16 cellular contexts compared by ENCODE assay signal in the genomic region with DNA sequence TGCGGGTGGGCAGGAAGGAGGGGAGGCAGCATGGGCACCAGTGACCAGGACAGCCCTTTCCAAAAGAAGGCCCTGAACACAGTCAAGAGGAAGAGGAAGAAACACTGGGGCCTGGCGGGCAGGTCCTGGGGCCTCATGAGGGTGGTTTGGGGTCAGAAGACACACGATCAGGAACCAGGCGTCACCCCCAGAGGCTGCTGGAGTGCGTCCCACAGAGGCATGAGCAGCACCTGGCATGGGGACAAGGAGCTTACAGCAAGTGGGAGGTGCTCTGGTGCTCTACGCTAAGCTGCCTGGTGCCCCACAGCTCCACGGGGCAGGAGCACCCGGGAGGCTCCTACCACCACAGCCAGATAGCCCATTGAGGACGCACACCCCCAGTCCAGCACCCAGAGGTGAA.
DNase-seq lines count a peak whose midpoint lies in the region; TF ChIP-seq lines count a peak whose summit lies in the region.
"Had no signal": no experiment of that assay in that cellular context is flagged by ENCODE, and none has a peak within 500 bp of the region (broad histone marks: within the 10 kb centered on the region; RNA-seq: fewer than 3 reads in every experiment).

No MANE protein-coding gene starts in this region.

- peaks cover 46% of the 10 kb centered on the region for H3K36me3 Mint-ChIP-seq in dendritic cell treated with granulocyte-macrophage colony-stimulating factor and Interleukin-4, amounts not matched to agents 40 ng/mL and 50 ng/mL, for 4 days (ENCODE audit: low read depth)

- H3K9me3 Mint-ChIP-seq in dendritic cell treated with granulocyte-macrophage colony-stimulating factor and Interleukin-4, amounts not matched to agents 40 ng/mL and 50 ng/mL, for 4 days: no peaks in the 10 kb centered on the region

- intact Hi-C loops in dendritic cell treated with granulocyte-macrophage colony-stimulating factor and Interleukin-4, amounts not matched to agents 40 ng/mL and 50 ng/mL, for 4 days (cut with micrococcal nuclease): loop anchor here (2.0 to 5.0 kb wide), 3 partner anchors 15 to 35 kb away; no protein-coding TSS in a partner anchor
- intact Hi-C loops in tibial artery (cut with DNase I; ENCODE audit: low total_unique reads): no loop called here

- H3K27ac ChIP-seq in muscle layer of colon (ENCODE audit: low read depth, low read length) (peak overlapping the region; percentile 45), tibial artery (peak overlapping the region; percentile 76 to 77)

- no peaks in the 10 kb centered on the region for H3K27me3 Mint-ChIP-seq in dendritic cell treated with granulocyte-macrophage colony-stimulating factor and Interleukin-4, amounts not matched to agents 40 ng/mL and 50 ng/mL, for 4 days

- TF ChIP-seq CTCF in tibial artery (IDR thresholded peaks at IDR 0.05): no peak

- no peaks in the 10 kb centered on the region for H3K27me3 ChIP-seq in muscle layer of colon (ENCODE audit: control insufficient read depth in 1 of 2, insufficient read depth in 2 of 2, low read length in 2 of 2)
- H3K27me3 ChIP-seq in tibial artery: no peaks in the 10 kb centered on the region

- H3K4me3 Mint-ChIP-seq in dendritic cell treated with granulocyte-macrophage colony-stimulating factor and Interleukin-4, amounts not matched to agents 40 ng/mL and 50 ng/mL, for 4 days: peak overlapping the region; percentile 58

- H3K4me3 ChIP-seq in muscle layer of colon (ENCODE audit: low read depth in 1 of 2, low read length in 2 of 2) (no peak overlapping the region), tibial artery (no peak overlapping the region)

- H3K27ac Mint-ChIP-seq in dendritic cell treated with granulocyte-macrophage colony-stimulating factor and Interleukin-4, amounts not matched to agents 40 ng/mL and 50 ng/mL, for 4 days: peak overlapping the region; percentile 86

- peaks cover 98% of the 10 kb centered on the region for H3K4me1 Mint-ChIP-seq in dendritic cell treated with granulocyte-macrophage colony-stimulating factor and Interleukin-4, amounts not matched to agents 40 ng/mL and 50 ng/mL, for 4 days (ENCODE audit: low read depth)

- no peak overlapping the region for H3K9ac ChIP-seq in muscle layer of colon (ENCODE audit: low read length)

- DNase-seq in NCI-H2029 (lab: John Stamatoyannopoulos, UW) (peak; percentile 18), NCI-H2029 treated with DMSO at 0.1 percent for 48 hours (lab: John Stamatoyannopoulos, UW) (no peak), tibial artery (peak; percentile 70 to 84), activated gamma-delta T cell (lab: John Stamatoyannopoulos, UW) (no peak), HPDE6-E6E7 (ENCODE audit: extremely low spot score) (no peak), hepatic stellate cell (ENCODE audit: low spot score) (no peak)
- DNase-seq: 8988T; activated CD4-positive, alpha-beta T cell treated with anti-CD3 and anti-CD28 coated beads for 1 hour; activated naive CD4-positive, alpha-beta T cell; DMS 273 treated with DMSO at 0.1 percent for 48 hours; glutamatergic neuron; mesendoderm; NCI-H510A; small intestine had no signal

- H3K9me3 ChIP-seq in muscle layer of colon (ENCODE audit: low read length) (no peaks in the 10 kb centered on the region), tibial artery (no peaks in the 10 kb centered on the region)

- H3K4me1 ChIP-seq in muscle layer of colon (ENCODE audit: insufficient read depth, low read length): peaks cover 82% of the 10 kb centered on the region
- peaks cover 4 to 100% (median 87%) of the 10 kb centered on the region in 4 donors for H3K4me1 ChIP-seq in tibial artery

- H3K36me3 ChIP-seq in muscle layer of colon (ENCODE audit: insufficient read depth, low read length) (no peaks in the 10 kb centered on the region), tibial artery (no peaks in the 10 kb centered on the region)

Comparison
In these comparisons a context has a peak if more than half of its experiments do, and no peak if none do; other contexts are left out.
1. DNase-seq: peak in NCI-H2029 (single experiment) and tibial artery (2 of 2); none in NCI-H2029 treated with DMSO at 0.1 percent for 48 hours (single experiment), activated gamma-delta T cell (single experiment), HPDE6-E6E7 (single experiment) and hepatic stellate cell (single experiment).